Comparison of ENCODE assay signal across 17 cellular contexts in genomic region chr1:24905355-24905978, GRCh38. TPM values are rescaled to one million over a fixed set of nuclear protein-coding genes. Genes with fewer than 3 reads are reported as not detected.
DNase-seq lines count a peak whose midpoint lies in the region; ATAC-seq and TF ChIP-seq lines count a peak whose summit lies in the region.
"Had no signal": no experiment of that assay in that cellular context is flagged by ENCODE, and none has a peak within 500 bp of the region (broad histone marks: within the 10 kb centered on the region; RNA-seq: fewer than 3 reads in every experiment).

No MANE protein-coding gene starts in this region.

- no peak overlapping the region for H3K4me3 ChIP-seq in Peyer's patch
- H3K4me3 ChIP-seq in endodermal cell (ENCODE audit: low read length) = no peak overlapping the region
- H3K4me3 ChIP-seq: MG63, smooth muscle cell had no signal

- peak; percentile 4 for DNase-seq in activated CD4-positive, alpha-beta T cell treated with anti-CD3 and anti-CD28 coated beads for 1 hour
- no peak for DNase-seq in activated CD4-positive, alpha-beta T cell treated with anti-CD3 and anti-CD28 coated beads for 4 hours
- peak; percentile 13 to 43 (median 33) for DNase-seq in Peyer's patch
- DNase-seq in endodermal cell = peak; percentile 43
- DNase-seq in stimulated activated effector memory CD8-positive, alpha-beta T cell treated with anti-CD3 and anti-CD28 coated beads, Interleukin-12 subunit alpha, Interleukin-12 subunit beta, amount 100 ng/mL, for 72 hours (ENCODE audit: low spot score in 2 of 2) = peak; percentile 1 to 45
- no peak for DNase-seq in KBM-7
- no peak for DNase-seq in hepatic stellate cell (ENCODE audit: low spot score)
- DNase-seq: glutamatergic neuron, MG63, NCI-H1930, NCI-H774 had no signal

- 90 to 92% methylated on average over 7 to 13 of the region's 13 CpGs for WGBS in endodermal cell (ENCODE audit: insufficient coverage in 1 of 2, insufficient read length in 1 of 2), 2 experiments

- no peaks in the 10 kb centered on the region for H3K9me3 Mint-ChIP-seq in endodermal cell
- H3K9me3 Mint-ChIP-seq in stimulated activated effector memory CD8-positive, alpha-beta T cell treated with anti-CD3 and anti-CD28 coated beads, Interleukin-12 subunit alpha, Interleukin-12 subunit beta, amount 100 ng/mL, for 72 hours = no peaks in the 10 kb centered on the region
- H3K9me3 Mint-ChIP-seq: T-cell had no signal

- no peak overlapping the region for H3K27ac Mint-ChIP-seq in endodermal cell
- peak overlapping the region; percentile 92 for H3K27ac Mint-ChIP-seq in stimulated activated effector memory CD8-positive, alpha-beta T cell treated with anti-CD3 and anti-CD28 coated beads, Interleukin-12 subunit alpha, Interleukin-12 subunit beta, amount 100 ng/mL, for 72 hours

- H3K36me3 ChIP-seq in Peyer's patch = peaks cover 0 to 8% (median 0%) of the 10 kb centered on the region in 3 donors
- no peaks in the 10 kb centered on the region for H3K36me3 ChIP-seq in endodermal cell (ENCODE audit: control insufficient read depth, insufficient read depth, low read length)

- ATAC-seq in stimulated activated effector memory CD8-positive, alpha-beta T cell treated with anti-CD3 and anti-CD28 coated beads, Interleukin-12 subunit alpha, Interleukin-12 subunit beta, amount 100 ng/mL, for 72 hours = no peak
- ATAC-seq in GM18858 (IDR thresholded peaks at IDR 0.05; ENCODE audit: unreplicated experiment) = no peak
- ATAC-seq: esophagus mucosa, T-cell had no signal

- in situ Hi-C loops in KBM-7 (cut with MboI; ENCODE audit: low pct_unique_long_range_greater_than_20kb, low sequenced_read_pairs) = no loop called here

- H3K27me3 ChIP-seq in Peyer's patch (no peaks in the 10 kb centered on the region), endodermal cell (ENCODE audit: control insufficient read depth, insufficient read depth, low read length, poor library complexity, severe bottlenecking) (no peaks in the 10 kb centered on the region)
- H3K27me3 ChIP-seq: MG63 had no signal

- H3K27me3 Mint-ChIP-seq in endodermal cell (ENCODE audit: insufficient read depth) = peaks cover 1% of the 10 kb centered on the region
- H3K27me3 Mint-ChIP-seq: CD4-positive, alpha-beta memory T cell; T-cell had no signal

- H3K9me3 ChIP-seq in Peyer's patch (no peaks in the 10 kb centered on the region), endodermal cell (ENCODE audit: control insufficient read depth, low read length) (no peaks in the 10 kb centered on the region)
- H3K9me3 ChIP-seq: MG63 had no signal

- H3K4me3 Mint-ChIP-seq in endodermal cell = no peak overlapping the region
- H3K4me3 Mint-ChIP-seq in stimulated activated effector memory CD8-positive, alpha-beta T cell treated with anti-CD3 and anti-CD28 coated beads, Interleukin-12 subunit alpha, Interleukin-12 subunit beta, amount 100 ng/mL, for 72 hours = no peak overlapping the region
- H3K4me3 Mint-ChIP-seq: CD4-positive, alpha-beta memory T cell; T-cell had no signal

- no peak overlapping the region for H3K9ac ChIP-seq in endodermal cell (ENCODE audit: extremely low read depth, low read length, poor library complexity, severe bottlenecking)

- TF ChIP-seq POLR2A in Peyer's patch (IDR thresholded peaks at IDR 0.05) = no peak

- H3K36me3 Mint-ChIP-seq in endodermal cell (ENCODE audit: low read depth) = no peaks in the 10 kb centered on the region
- H3K36me3 Mint-ChIP-seq in stimulated activated effector memory CD8-positive, alpha-beta T cell treated with anti-CD3 and anti-CD28 coated beads, Interleukin-12 subunit alpha, Interleukin-12 subunit beta, amount 100 ng/mL, for 72 hours = peaks cover 100% of the 10 kb centered on the region

- H3K4me1 Mint-ChIP-seq in endodermal cell = peaks cover 1% of the 10 kb centered on the region
- H3K4me1 Mint-ChIP-seq in stimulated activated effector memory CD8-positive, alpha-beta T cell treated with anti-CD3 and anti-CD28 coated beads, Interleukin-12 subunit alpha, Interleukin-12 subunit beta, amount 100 ng/mL, for 72 hours = peaks cover 73% of the 10 kb centered on the region

- H3K4me1 ChIP-seq in Peyer's patch (peaks cover 0 to 9% (median under 1%) of the 10 kb centered on the region in 4 donors), endodermal cell (ENCODE audit: control insufficient read depth, insufficient read depth, low read length) (no peaks in the 10 kb centered on the region)

- TF ChIP-seq CTCF in Peyer's patch (IDR thresholded peaks at IDR 0.05) (no peak), endodermal cell (conservative IDR thresholded peaks at IDR 0.05) (no peak)

- no peak overlapping the region for H3K27ac ChIP-seq in Peyer's patch
- H3K27ac ChIP-seq in endodermal cell (ENCODE audit: low read depth, low read length) = no peak overlapping the region

RNA-seq across cellular contexts. Expression of gene RUNX3, which starts 24.6 kb away (rescaled TPM):
- 1 to 10 TPM; 2.1 to 9.9 (median 6.0) TPM for total RNA-seq in Peyer's patch
- under 1 TPM; 0.24 to 0.31 TPM for total RNA-seq in endodermal cell
- polyA plus RNA-seq in endodermal cell (2013, experiment 1 of 2) = 0.14 TPM
- polyA plus RNA-seq in endodermal cell (2013, experiment 2 of 2) = 0.17 TPM
- polyA plus RNA-seq: keratinocyte had no signal

Comparison
In these comparisons a context has a peak if more than half of its experiments do, and no peak if none do; other contexts are left out.
1. DNase-seq: peak in activated CD4-positive, alpha-beta T cell treated with anti-CD3 and anti-CD28 coated beads for 1 hour (single experiment), Peyer's patch (3 of 3), endodermal cell (single experiment) and stimulated activated effector memory CD8-positive, alpha-beta T cell treated with anti-CD3 and anti-CD28 coated beads, Interleukin-12 subunit alpha, Interleukin-12 subunit beta, amount 100 ng/mL, for 72 hours (2 of 2); none in activated CD4-positive, alpha-beta T cell treated with anti-CD3 and anti-CD28 coated beads for 4 hours (0 of 2), KBM-7 (single experiment) and hepatic stellate cell (single experiment).